8 cellular contexts compared by ENCODE assay signal in genomic region chr2:98757904-98758421, GRCh38. TPM values are rescaled to one million over a fixed set of nuclear protein-coding genes. Genes with fewer than 3 reads are reported as not detected.
DNase-seq lines count a peak whose midpoint lies in the region; ATAC-seq and TF ChIP-seq lines count a peak whose summit lies in the region.

No MANE protein-coding gene starts in this region.

- H3K27ac ChIP-seq in caudate nucleus (ENCODE audit: low read depth, low read length) (peak overlapping the region; percentile 46), lung (ENCODE audit: low read depth in 1 of 2, low read length in 1 of 2) (peak overlapping the region; percentile 13 to 76), thyroid gland (no peak overlapping the region)

- TF ChIP-seq CTCF in lung (IDR thresholded peaks at IDR 0.05; ENCODE audit: control extremely low read depth, extremely low read depth): no peak
- no peak for TF ChIP-seq CTCF in thyroid gland (IDR thresholded peaks at IDR 0.05)

- DNase-seq in Caki2 (ENCODE audit: low read depth) (peak; percentile 57), HS-5 (ENCODE audit: low read depth) (peak; percentile 100), T-helper 2 cell (peak in 3 of 5 experiments; percentile 31 to 82 (median 73)), caudate nucleus (lab: John Stamatoyannopoulos, UW) (peak in 11 of 61 donors; percentile 17 to 50 (median 35)), lung (ENCODE audit: low spot score) (peak; percentile 88), thyroid gland (peak; percentile 36 to 56), mesenteric fat pad (ENCODE audit: low spot score) (no peak)

- in situ Hi-C loops in Caki2 (cut with HindIII; ENCODE audit: low pct_unique_long_range_greater_than_20kb, low sequenced_read_pairs): no loop called here

- ATAC-seq in GM19468 (IDR thresholded peaks at IDR 0.05; ENCODE audit: extremely low read depth, unreplicated experiment) (peak; percentile 88), lung (ENCODE audit: insufficient read depth, low FRiP score) (peak; percentile 85)

- no peak for TF ChIP-seq POLR2A in thyroid gland (IDR thresholded peaks at IDR 0.05)

- no peaks in the 10 kb centered on the region for H3K27me3 ChIP-seq in lung (ENCODE audit: control insufficient read depth, insufficient read depth)
- no peaks in the 10 kb centered on the region for H3K27me3 ChIP-seq in thyroid gland

- intact Hi-C loops in thyroid gland (cut with DNase I): no loop called here

- H3K36me3 ChIP-seq in lung (ENCODE audit: control insufficient read depth in 2 of 2, insufficient read depth in 2 of 2, low read length in 2 of 2) (no peaks in the 10 kb centered on the region), thyroid gland (no peaks in the 10 kb centered on the region)

- H3K4me3 ChIP-seq in lung (no peak overlapping the region), thyroid gland (replicated peaks in 1 of 3) (no peak overlapping the region)

- 5 to 7% methylated on average over 9 of the region's 9 CpGs for WGBS in lung, 2 donors
- WGBS in thyroid gland, 2 donors: 18 to 46% methylated on average over 9 of the region's 9 CpGs

- H3K9me3 ChIP-seq in lung (ENCODE audit: control insufficient read depth in 2 of 2, insufficient read depth in 1 of 2, low read length in 1 of 2) (no peaks in the 10 kb centered on the region), thyroid gland (no peaks in the 10 kb centered on the region)

- peaks cover 0 to 10% of the 10 kb centered on the region in 2 donors for H3K4me1 ChIP-seq in lung (ENCODE audit: control insufficient read depth in 2 of 2, insufficient read depth in 2 of 2, low read length in 2 of 2)
- peaks cover 0 to 7% of the 10 kb centered on the region in 2 donors for H3K4me1 ChIP-seq in thyroid gland

RNA-seq across cellular contexts. Expression of gene MGAT4A, which starts 27.0 kb away (rescaled TPM):
- 1.8 and 2.7 TPM in 2 replicates for total RNA-seq in Caki2 (2014; rRNA removed; shearing (Covaris generic); ENCODE audit: low replicate concordance)
- 10 to 100 TPM; 40.2 to 43.7 TPM for total RNA-seq in lung
- 10 to 100 TPM; 16.1 to 23.5 TPM for polyA plus RNA-seq in lung
- 10 to 100 TPM; 20.4 to 59.6 (median 39.8) TPM for total RNA-seq in thyroid gland
- total RNA-seq in mesenteric fat pad: 50.6 TPM

Comparison
In these comparisons a context has a peak if more than half of its experiments do, and no peak if none do; other contexts are left out.
1. H3K27ac ChIP-seq: peak in caudate nucleus (single experiment) and lung (2 of 2); none in thyroid gland (0 of 3).